Comparison of ENCODE assay signal across 11 cellular contexts in the genomic region with DNA sequence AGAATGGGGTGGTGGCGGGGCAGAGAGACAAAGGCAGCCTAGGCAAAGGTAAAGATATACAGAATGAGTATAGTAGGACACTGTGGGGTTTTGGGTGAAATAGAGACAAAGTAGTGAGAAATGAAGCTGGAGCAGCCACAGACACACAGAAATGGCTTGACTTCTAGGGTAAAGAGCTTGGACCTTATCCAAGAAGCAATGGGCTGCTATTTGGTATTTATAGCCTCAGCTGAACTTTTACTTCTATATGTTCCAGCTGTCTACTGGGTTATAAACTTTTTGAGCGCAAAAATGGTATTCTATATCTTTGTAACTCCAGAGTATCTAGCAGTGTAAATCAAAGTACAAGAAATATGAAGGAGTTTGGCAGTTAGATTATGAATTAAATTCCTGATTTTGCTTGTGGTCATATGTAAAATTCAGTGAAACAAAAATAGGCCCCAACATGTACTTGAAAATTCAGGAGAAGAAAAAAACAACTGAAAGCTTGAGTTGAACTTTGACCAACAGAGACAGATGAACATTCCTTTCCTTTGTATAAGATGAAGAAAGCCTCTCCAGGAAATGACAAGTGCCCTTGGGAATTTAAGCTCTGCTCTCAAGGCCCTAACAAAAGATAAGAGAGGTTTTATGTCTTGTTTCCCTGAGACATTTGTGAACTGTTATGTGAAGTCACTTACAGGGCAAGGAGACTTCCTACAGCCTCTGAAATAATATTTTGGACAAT.
DNase-seq lines count a peak whose midpoint lies in the region; ATAC-seq and TF ChIP-seq lines count a peak whose summit lies in the region.
"Had no signal": no experiment of that assay in that cellular context is flagged by ENCODE, and none has a peak within 500 bp of the region (broad histone marks: within the 10 kb centered on the region; RNA-seq: fewer than 3 reads in every experiment).

No MANE protein-coding gene starts in this region.

- no peak overlapping the region; the same call in 1 of the 2 replicates for H3K9ac ChIP-seq in DND-41 (ENCODE audit: low read depth, low read length)

- H3K36me3 ChIP-seq in DND-41 (ENCODE audit: insufficient read depth, low read length), result no peaks in the 10 kb centered on the region
- no peaks in the 10 kb centered on the region for H3K36me3 ChIP-seq in WERI-Rb-1

- peak overlapping the region; percentile 45 for H2AFZ ChIP-seq in DND-41 (ENCODE audit: low read depth, low read length)

- H3K4me3 ChIP-seq in DND-41 (ENCODE audit: low read depth in 1 of 2, low read length in 2 of 2), result no peak overlapping the region
- no peak overlapping the region for H3K4me3 ChIP-seq in WERI-Rb-1 (ENCODE audit: low read depth, low read length)

- H3K9me3 ChIP-seq in DND-41 (ENCODE audit: insufficient read depth, low read length, severe bottlenecking) (no peaks in the 10 kb centered on the region), WERI-Rb-1 (ENCODE audit: severe bottlenecking) (no peaks in the 10 kb centered on the region)

- H3K27ac ChIP-seq in DND-41 (ENCODE audit: low read length), result peak overlapping the region; percentile 20; the same call in 1 of the 2 replicates
- H3K27ac ChIP-seq in WERI-Rb-1, result no peak overlapping the region

- H3K79me2 ChIP-seq in DND-41 (ENCODE audit: insufficient read depth, low read length), result no peaks in the 10 kb centered on the region

- H3K4me3 Mint-ChIP-seq in nephron, result peak overlapping the region; percentile 38 to 49 (median 46)
- H3K4me3 Mint-ChIP-seq: T-helper 2 cell treated with Interferon-gamma antibody and Interleukin-4, amounts not matched to agents 5 μg/mL and 100 μg/mL, for 36 hours had no signal

- H3K27ac Mint-ChIP-seq in nephron, result peak overlapping the region; percentile 97 to 99 (median 99)
- H3K27ac Mint-ChIP-seq: T-helper 2 cell treated with Interferon-gamma antibody and Interleukin-4, amounts not matched to agents 5 μg/mL and 100 μg/mL, for 36 hours had no signal

- no peaks in the 10 kb centered on the region for H3K36me3 Mint-ChIP-seq in nephron (ENCODE audit: low read depth)

- no peaks in the 10 kb centered on the region for H4K20me1 ChIP-seq in DND-41 (ENCODE audit: insufficient read depth, low read length)

- H3K4me1 ChIP-seq in DND-41 (ENCODE audit: insufficient read depth, low read length), result peaks cover 14% of the 10 kb centered on the region

- ATAC-seq in DND-41 (ENCODE audit: insufficient read depth, low read depth) (no peak), HG03039 (IDR thresholded peaks at IDR 0.05; ENCODE audit: unreplicated experiment) (no peak), HG03175 (IDR thresholded peaks at IDR 0.05; ENCODE audit: unreplicated experiment) (no peak)

- H3K4me2 ChIP-seq in DND-41 (ENCODE audit: insufficient read depth, low read length), result no peak overlapping the region

- TF ChIP-seq CTCF in DND-41 (IDR thresholded peaks at IDR 0.05; ENCODE audit: borderline replicate concordance, extremely low read depth, low read length, poor library complexity, severe bottlenecking) (no peak), nephron (IDR thresholded peaks at IDR 0.05; ENCODE audit: unreplicated experiment in 3 of 3) (no peak), WERI-Rb-1 (IDR thresholded peaks at IDR 0.05; ENCODE audit: low read depth, low read length) (no peak)

- no peaks in the 10 kb centered on the region for H3K27me3 Mint-ChIP-seq in nephron (ENCODE audit: low read depth)

- no peak for DNase-seq in DND-41
- peak; percentile 84 for DNase-seq in NCI-H226
- peak; percentile 18 for DNase-seq in epidermal melanocyte (ENCODE audit: insufficient read length, low spot score)
- DNase-seq in WERI-Rb-1, result no peak
- DNase-seq in NCI-H2029 treated with DMSO at 0.1 percent for 48 hours (lab: John Stamatoyannopoulos, UW), result no peak
- DNase-seq: kidney, NCI-H1417 had no signal

- H3K9me3 Mint-ChIP-seq in nephron, result no peaks in the 10 kb centered on the region
- H3K9me3 Mint-ChIP-seq: T-helper 2 cell treated with Interferon-gamma antibody and Interleukin-4, amounts not matched to agents 5 μg/mL and 100 μg/mL, for 36 hours had no signal

- H3K4me1 Mint-ChIP-seq in nephron, result peaks cover 58% of the 10 kb centered on the region

- H3K27me3 ChIP-seq in DND-41 (ENCODE audit: insufficient read depth, low read length, poor library complexity), result no peaks in the 10 kb centered on the region
- peaks cover 42% of the 10 kb centered on the region for H3K27me3 ChIP-seq in WERI-Rb-1 (ENCODE audit: insufficient read depth, low read depth, severe bottlenecking)

Comparison
In these comparisons a context has a peak if more than half of its experiments do, and no peak if none do; other contexts are left out.
1. DNase-seq: peak in NCI-H226 (single experiment) and epidermal melanocyte (single experiment); none in DND-41 (single experiment), WERI-Rb-1 (single experiment) and NCI-H2029 treated with DMSO at 0.1 percent for 48 hours (single experiment).